ENCODE assay signal across 8 cellular contexts in the genomic region with DNA sequence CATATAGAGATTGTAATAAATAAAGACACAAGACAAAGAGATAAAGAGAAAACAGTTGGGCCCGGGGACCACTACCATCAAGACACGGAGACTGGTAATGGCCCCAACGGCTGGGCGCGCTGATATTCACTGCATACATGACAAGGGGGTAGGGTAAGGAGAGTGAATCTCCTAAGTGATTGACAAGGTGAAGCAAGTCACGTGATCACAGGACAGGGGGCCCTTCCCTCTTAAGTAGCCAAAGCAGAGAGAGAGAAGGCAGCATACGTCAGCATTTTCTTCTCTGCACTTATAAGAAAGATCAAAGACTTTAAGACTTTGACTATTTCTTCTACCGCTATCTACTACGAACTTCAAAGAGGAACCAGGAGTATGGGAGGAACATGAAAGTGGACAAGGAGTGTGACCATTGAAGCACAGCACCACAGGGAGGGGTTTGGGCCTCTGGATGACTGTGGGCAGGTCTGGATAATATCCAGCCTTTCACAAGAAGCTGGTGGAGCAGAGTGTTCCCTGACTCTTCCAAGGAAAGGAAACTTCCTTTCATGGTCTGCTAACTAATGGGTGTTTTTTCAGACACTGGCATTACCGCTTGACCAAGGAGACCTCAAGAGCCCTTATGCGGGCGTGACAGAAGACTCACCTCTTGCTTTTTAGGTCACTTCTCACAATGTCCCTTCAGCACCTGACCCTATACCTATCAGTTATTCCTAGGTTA.
DNase-seq lines count a peak whose midpoint lies in the region; ATAC-seq, FAIRE-seq and TF ChIP-seq lines count a peak whose summit lies in the region.
"Not testable (repeated sequence)": the region's sequence is repeated elsewhere in the genome, so short reads cannot be mapped to it uniquely, and the experiment has no call there.

No MANE protein-coding gene starts in this region.

- not testable (repeated sequence) for H3K9ac ChIP-seq in K562 (ENCODE audit: insufficient read depth in 1 of 2, low read depth in 2 of 2, low read length in 2 of 2); HepG2 (ENCODE audit: insufficient read depth, low read depth, low read length)

- not testable (repeated sequence) for TF ChIP-seq EP300 in A549 (IDR thresholded peaks at IDR 0.05); K562 (IDR thresholded peaks at IDR 0.05; ENCODE audit: low read length); HepG2 (IDR thresholded peaks at IDR 0.05; ENCODE audit: low read depth in 2 of 2, low read length in 2 of 2); HepG2 (CRISPR knock-in tag; IDR thresholded peaks at IDR 0.05; ENCODE audit: borderline replicate concordance)

- not testable (repeated sequence) for H3K9me3 ChIP-seq in A549; K562 (replicated peaks; ENCODE audit: control insufficient read depth, insufficient read depth, low read depth, low read length); thyroid gland
- peaks cover 12% of the 10 kb centered on the region; the same call in 1 of the 2 replicates for H3K9me3 ChIP-seq in HepG2 (ENCODE audit: low read length)

- not testable (repeated sequence) for H3K27me3 ChIP-seq in K562 (ENCODE audit: control insufficient read depth in 2 of 2, insufficient read depth in 2 of 2, low read length in 2 of 2); HepG2 (ENCODE audit: control insufficient read depth in 1 of 2, insufficient read depth in 2 of 2, low read length in 2 of 2); thyroid gland

- not testable (repeated sequence) for H3K9me1 ChIP-seq in K562 (ENCODE audit: control insufficient read depth, insufficient read depth, low read length)

- 41% methylated on average over 12 of the region's 12 CpGs for WGBS in A549 (ENCODE audit: missing lambda C conversion rate)
- WGBS in K562 (ENCODE audit: insufficient coverage, low coverage, missing lambda C conversion rate), result 8% methylated on average over 12 of the region's 12 CpGs
- WGBS in HepG2 (ENCODE audit: low lambda C conversion rate), result 74% methylated on average over 12 of the region's 12 CpGs
- 58 to 67% methylated on average over 12 of the region's 12 CpGs for WGBS in thyroid gland, 2 donors

- not testable (repeated sequence) for H3K27ac ChIP-seq in A549; K562 (ENCODE audit: extremely low read depth, low read depth, low read length); HepG2 (ENCODE audit: extremely low read length, insufficient read depth, low read length)
- peak overlapping the region; percentile 7 to 51 (median 23) for H3K27ac ChIP-seq in thyroid gland

- FAIRE-seq in A549 (lab: Jason Lieb, UNC); K562 (lab: Jason Lieb, UNC); HepG2 (lab: Jason Lieb, UNC): not testable (repeated sequence)
- FAIRE-seq in RCC 7860 (lab: Jason Lieb, UNC), result peak; percentile 84

- not testable (repeated sequence) for ATAC-seq in A549, K562, HepG2

- not testable (repeated sequence) for TF ChIP-seq CTCF in A549 (IDR thresholded peaks at IDR 0.05); K562 (IDR thresholded peaks at IDR 0.05 in 2 of 3, conservative IDR thresholded peaks at IDR 0.05 in 1 of 3; ENCODE audit: insufficient read depth in 2 of 3, low read depth in 1 of 3, low read length in 3 of 3); HepG2 (CRISPR knock-in tag; IDR thresholded peaks at IDR 0.05); thyroid gland (IDR thresholded peaks at IDR 0.05)

- BruUV-seq in K562 (replicated peaks; lab: Mats Ljungman, UMichigan); HepG2 (replicated peaks; lab: Mats Ljungman, UMichigan): not testable (repeated sequence)

- not testable (repeated sequence) for TF ChIP-seq POLR2A in A549 (IDR thresholded peaks at IDR 0.05; ENCODE audit: low read length); K562 (conservative IDR thresholded peaks at IDR 0.05); HepG2 (IDR thresholded peaks at IDR 0.05; ENCODE audit: insufficient read depth in 1 of 2, low read depth in 2 of 2, low read length in 2 of 2); thyroid gland (IDR thresholded peaks at IDR 0.05)

- not testable (repeated sequence) for TF ChIP-seq RAD21 in A549 (conservative IDR thresholded peaks at IDR 0.05 in 1 of 2, IDR thresholded peaks at IDR 0.05 in 1 of 2); K562 (CRISPR knock-in tag; conservative IDR thresholded peaks at IDR 0.05 in 1 of 2, IDR thresholded peaks at IDR 0.05 in 1 of 2); HepG2 (CRISPR knock-in tag; IDR thresholded peaks at IDR 0.05)

- intact Hi-C loops in K562 (cut with micrococcal nuclease); HepG2 (cut with micrococcal nuclease; ENCODE audit: unreplicated experiment); thyroid gland (cut with DNase I): not testable (repeated sequence)

- not testable (repeated sequence) for H3K4me1 ChIP-seq in A549; K562 (replicated peaks in 1 of 2; ENCODE audit: control insufficient read depth in 2 of 2, insufficient read depth in 2 of 2, low read length in 2 of 2); HepG2 (ENCODE audit: insufficient read depth, low read length); thyroid gland

- not testable (repeated sequence) for DNase-seq in A549 (ENCODE audit: low read depth in 1 of 2, low spot score in 1 of 2); K562 (ENCODE audit: extremely low read depth in 1 of 4, low spot score in 3 of 4); HepG2 (ENCODE audit: low spot score)
- peak; percentile 29 for DNase-seq in HK-2 (ENCODE audit: unreplicated experiment)
- peak; percentile 30 for DNase-seq in RCC 7860 (ENCODE audit: low spot score)
- peak; percentile 75 for DNase-seq in glomerular visceral epithelial cell (ENCODE audit: extremely low spot score)
- peak; percentile 79 for DNase-seq in kidney glomerular epithelial cell (lab: John Stamatoyannopoulos, UW)
- DNase-seq in thyroid gland, result peak; percentile 76 to 84

- CTCF ChIA-PET in A549 (lab: Yijun Ruan, JAX); K562 (lab: Yijun Ruan, JAX; ENCODE audit: low intra/inter-chr PET ratio); HepG2 (lab: Yijun Ruan, JAX; ENCODE audit: low intra/inter-chr PET ratio, low total read pairs): not testable (repeated sequence)

- in situ Hi-C loops in K562 (cut with MboI); HepG2 (cut with HindIII; ENCODE audit: extremely low pct_ligation_motif_present, low pct_unique_long_range_greater_than_20kb): not testable (repeated sequence)

- not testable (repeated sequence) for H2AFZ ChIP-seq in K562 (ENCODE audit: low read depth, low read length); HepG2 (ENCODE audit: low read length)

- not testable (repeated sequence) for H3K79me2 ChIP-seq in K562 (ENCODE audit: control insufficient read depth, insufficient read depth, low read length); HepG2 (ENCODE audit: insufficient read depth, low read length)

- not testable (repeated sequence) for H3K4me3 ChIP-seq in A549; K562; HepG2 (replicated peaks in 1 of 3; ENCODE audit: insufficient read depth in 1 of 3, low read depth in 2 of 3, low read length in 3 of 3); thyroid gland (replicated peaks in 1 of 3)

- POLR2A ChIA-PET in A549 (lab: Yijun Ruan, JAX); K562 (lab: Yijun Ruan, JAX); HepG2 (lab: Yijun Ruan, JAX): not testable (repeated sequence)

- H3K4me2 ChIP-seq in A549; K562 (ENCODE audit: insufficient read depth, low read length); HepG2 (ENCODE audit: low read depth, low read length): not testable (repeated sequence)

- H4K20me1 ChIP-seq in K562 (replicated peaks; ENCODE audit: control insufficient read depth, insufficient read depth, low read length); HepG2 (ENCODE audit: insufficient read depth, low read length): not testable (repeated sequence)

- not testable (repeated sequence) for H3K36me3 ChIP-seq in K562 (ENCODE audit: control insufficient read depth, insufficient read depth, low read length); HepG2 (replicated peaks in 1 of 2; ENCODE audit: control insufficient read depth in 1 of 2, insufficient read depth in 2 of 2, low read length in 2 of 2); thyroid gland

TF ChIP-seq in A549, 52 proteins besides CTCF, POLR2A, EP300 and RAD21:
- TF ChIP-seq MAFK (IDR thresholded peaks at IDR 0.05; ENCODE audit: partially characterized antibody), result peak; percentile 18

TF ChIP-seq in K562, 482 proteins besides CTCF, POLR2A, EP300 and RAD21 (continues in another document):
- 0 out of 2 replicates have a peak, but pooled peaks have one; percentile 14 for TF ChIP-seq CBFA2T2 (conservative IDR thresholded peaks at IDR 0.05)
- TF ChIP-seq RAD51 (IDR thresholded peaks at IDR 0.05; ENCODE audit: borderline replicate concordance, low read depth), result 0 out of 2 replicates have a peak, but pooled peaks have one; percentile 32

TF ChIP-seq in HepG2, 621 proteins besides CTCF, POLR2A, EP300 and RAD21:
- peak; percentile 58; the same call in 1 of the 2 replicates for TF ChIP-seq RAD51 (IDR thresholded peaks at IDR 0.05; ENCODE audit: borderline replicate concordance)
